In genomic region chr12:6216581-6216980, GRCh38 we compare ENCODE assay signal across 11 cellular contexts. TPM values are rescaled to one million over a fixed set of nuclear protein-coding genes. Genes with fewer than 3 reads are reported as not detected.
DNase-seq lines count a peak whose midpoint lies in the region; ATAC-seq and TF ChIP-seq lines count a peak whose summit lies in the region.
"Had no signal": no experiment of that assay in that cellular context is flagged by ENCODE, and none has a peak within 500 bp of the region (broad histone marks: within the 10 kb centered on the region; RNA-seq: fewer than 3 reads in every experiment).

No MANE protein-coding gene starts in this region.

- intact Hi-C loops in left cardiac atrium (cut with DNase I) (no loop called here), vagina (cut with DNase I) (no loop called here)

- H3K27me3 ChIP-seq in right atrium auricular region, result no peaks in the 10 kb centered on the region
- H3K27me3 ChIP-seq in vagina, result no peaks in the 10 kb centered on the region

- H3K36me3 ChIP-seq in right atrium auricular region (no peaks in the 10 kb centered on the region), vagina (peaks cover 0 to 5% of the 10 kb centered on the region in 2 donors)

- H3K4me3 Mint-ChIP-seq in osteocyte (ENCODE audit: unreplicated experiment), result no peak overlapping the region

- no peaks in the 10 kb centered on the region for H3K9me3 ChIP-seq in right atrium auricular region
- no peaks in the 10 kb centered on the region for H3K9me3 ChIP-seq in vagina
- H3K9me3 ChIP-seq: mucosa of descending colon had no signal

- H3K9me3 Mint-ChIP-seq in osteocyte (ENCODE audit: unreplicated experiment), result no peaks in the 10 kb centered on the region

- H3K4me1 Mint-ChIP-seq in osteocyte (ENCODE audit: unreplicated experiment), result peaks cover 66% of the 10 kb centered on the region

- H3K27ac Mint-ChIP-seq in osteocyte (ENCODE audit: unreplicated experiment), result peak overlapping the region; percentile 100

- peaks cover 6% of the 10 kb centered on the region for H3K36me3 Mint-ChIP-seq in osteocyte (ENCODE audit: unreplicated experiment)

- no peaks in the 10 kb centered on the region for H3K27me3 Mint-ChIP-seq in osteocyte (ENCODE audit: unreplicated experiment)

- ATAC-seq in left cardiac atrium (no peak), GM21360 (IDR thresholded peaks at IDR 0.05; ENCODE audit: unreplicated experiment) (no peak)

- H3K4me3 ChIP-seq in right atrium auricular region (no peak overlapping the region), vagina (peak overlapping the region in 1 of 2 donors; percentile 4)
- H3K4me3 ChIP-seq: mucosa of descending colon had no signal

- H3K27ac ChIP-seq in right atrium auricular region (peak overlapping the region; percentile 64 to 65), epithelial cell of prostate (peak overlapping the region; percentile 99), vagina (peak overlapping the region; percentile 81)

- no peak for TF ChIP-seq CTCF in right atrium auricular region (IDR thresholded peaks at IDR 0.05)
- no peak for TF ChIP-seq CTCF in osteocyte (IDR thresholded peaks at IDR 0.05)
- TF ChIP-seq CTCF in vagina (IDR thresholded peaks at IDR 0.05), result no peak

- H3K4me1 ChIP-seq in right atrium auricular region, result peaks cover 0 to 65% of the 10 kb centered on the region in 2 donors
- peaks cover 100% of the 10 kb centered on the region for H3K4me1 ChIP-seq in vagina

- DNase-seq in right atrium auricular region (ENCODE audit: low spot score) (no peak), left cardiac atrium (no peak), epithelial cell of prostate (ENCODE audit: low read depth, low spot score) (no peak), osteocyte (ENCODE audit: extremely low spot score, unreplicated experiment) (no peak), vagina (ENCODE audit: extremely low spot score in 2 of 2) (no peak), H4 (ENCODE audit: low spot score) (no peak), SW480 (ENCODE audit: low spot score) (no peak)
- DNase-seq: stimulated activated naive CD4-positive, alpha-beta T cell treated with Interleukin-2 at 50 U/mL for 16 hours; T-helper 9 cell had no signal

- no peak for TF ChIP-seq POLR2A in vagina (IDR thresholded peaks at IDR 0.05)

RNA-seq across cellular contexts. Expression of gene CD9, which starts 16.4 kb away (rescaled TPM):
- total RNA-seq in right atrium auricular region (100 to 1,000 TPM; 126 to 230 TPM), left cardiac atrium (100 to 1,000 TPM in 1 of 2 donors, 10 to 100 TPM in 1; 55.1 to 167 TPM), osteocyte (77.1 and 84.5 TPM in 2 replicates), vagina (366 TPM)
- total RNA-seq in H4 (2014; rRNA removed; shearing (Covaris generic)), result 86.6 and 133 TPM in 2 replicates
